In genomic region chrX:38260231-38260630, GRCh38 we compare ENCODE assay signal across 8 cellular contexts. TPM values are rescaled to one million over a fixed set of nuclear protein-coding genes. Genes with fewer than 3 reads are reported as not detected.
DNase-seq lines count a peak whose midpoint lies in the region; ATAC-seq, FAIRE-seq and TF ChIP-seq lines count a peak whose summit lies in the region.

No MANE protein-coding gene starts in this region.

- ATAC-seq in activated T-cell treated with anti-CD3 and anti-CD28 coated beads, Interleukin-2, amount 50 U/mL, for 72 hours (replicated peaks in 1 of 2) = no peak
- ATAC-seq in upper lobe of right lung = peak; percentile 35

- H3K4me1 ChIP-seq in KMS-11 (ENCODE audit: low read depth, poor library complexity, severe bottlenecking) (no peaks in the 10 kb centered on the region), upper lobe of right lung (no peaks in the 10 kb centered on the region)

- peaks cover 14% of the 10 kb centered on the region for H3K27me3 Mint-ChIP-seq in activated T-cell treated with anti-CD3 and anti-CD28 coated beads, Interleukin-2, amount 50 U/mL, for 72 hours (ENCODE audit: low read depth)

- H4K20me1 ChIP-seq in KMS-11 (ENCODE audit: insufficient read depth) = no peaks in the 10 kb centered on the region

- H3K4me1 Mint-ChIP-seq in activated T-cell treated with anti-CD3 and anti-CD28 coated beads, Interleukin-2, amount 50 U/mL, for 72 hours (ENCODE audit: low read depth) = no peaks in the 10 kb centered on the region

- H3K79me2 ChIP-seq in KMS-11 (ENCODE audit: insufficient read depth, low read depth) = no peaks in the 10 kb centered on the region

- no peak overlapping the region for H3K27ac Mint-ChIP-seq in activated T-cell treated with anti-CD3 and anti-CD28 coated beads, Interleukin-2, amount 50 U/mL, for 72 hours

- H3K36me3 ChIP-seq in KMS-11 (ENCODE audit: insufficient read depth) (no peaks in the 10 kb centered on the region), bronchial epithelial cell (ENCODE audit: control insufficient read depth, insufficient read depth, low read length) (no peaks in the 10 kb centered on the region), upper lobe of right lung (no peaks in the 10 kb centered on the region)

- no peak for FAIRE-seq in bronchial epithelial cell (lab: Jason Lieb, UNC)

- TF ChIP-seq CTCF in KMS-11 (conservative IDR thresholded peaks at IDR 0.05; ENCODE audit: low read depth, low read length) = peak; percentile 48; the same call in 1 of the 2 replicates
- TF ChIP-seq CTCF in bronchial epithelial cell (IDR thresholded peaks at IDR 0.05; ENCODE audit: insufficient read depth, low read length, severe bottlenecking) = peak; percentile 55
- peak; percentile 29 for TF ChIP-seq CTCF in upper lobe of right lung (IDR thresholded peaks at IDR 0.05)

- no peak overlapping the region for H3K4me3 Mint-ChIP-seq in activated T-cell treated with anti-CD3 and anti-CD28 coated beads, Interleukin-2, amount 50 U/mL, for 72 hours

- peak; percentile 1 to 2 for DNase-seq in activated T-cell treated with anti-CD3 and anti-CD28 coated beads, Interleukin-2, amount 50 U/mL, for 72 hours
- DNase-seq in activated T-cell treated with anti-CD3 and anti-CD28 coated beads for 4 hours = no peak
- peak; percentile 29 for DNase-seq in bronchial epithelial cell (ENCODE audit: low read depth)
- DNase-seq in upper lobe of right lung = no peak
- DNase-seq in activated CD8-positive, alpha-beta memory T cell treated with anti-CD3 and anti-CD28 coated beads, Interleukin-2, amount 50 U/mL, for 4 hours = no peak
- no peak for DNase-seq in activated T-cell treated with anti-CD3 and anti-CD28 coated beads, Interleukin-2, amount 50 U/mL, for 1 hour
- DNase-seq in T1000 (lab: John Stamatoyannopoulos, UW) = no peak

- H3K36me3 Mint-ChIP-seq in activated T-cell treated with anti-CD3 and anti-CD28 coated beads, Interleukin-2, amount 50 U/mL, for 72 hours (ENCODE audit: insufficient read depth in 2 of 2) = no peaks in the 10 kb centered on the region

- no peaks in the 10 kb centered on the region for H3K9me3 Mint-ChIP-seq in activated T-cell treated with anti-CD3 and anti-CD28 coated beads, Interleukin-2, amount 50 U/mL, for 72 hours

- H3K9ac ChIP-seq in KMS-11 = no peak overlapping the region

- H3K9me3 ChIP-seq in upper lobe of right lung = no peaks in the 10 kb centered on the region

- H3K4me3 ChIP-seq in KMS-11 (IDR thresholded peaks at IDR 0.05; ENCODE audit: insufficient read depth, low read depth, low read length) = no peak overlapping the region
- no peak overlapping the region for H3K4me3 ChIP-seq in bronchial epithelial cell (ENCODE audit: low read depth, low read length)
- H3K4me3 ChIP-seq in upper lobe of right lung = no peak overlapping the region

- H3K27ac ChIP-seq in KMS-11 (no peak overlapping the region), upper lobe of right lung (no peak overlapping the region)

- intact Hi-C loops in upper lobe of right lung (cut with DNase I) = no loop called here

- no peak overlapping the region for H2AFZ ChIP-seq in KMS-11 (ENCODE audit: low read depth)

- no peak overlapping the region for H3K4me2 ChIP-seq in KMS-11

- H3K27me3 ChIP-seq in KMS-11 (ENCODE audit: insufficient read depth, low read depth) = no peaks in the 10 kb centered on the region
- no peaks in the 10 kb centered on the region for H3K27me3 ChIP-seq in bronchial epithelial cell (ENCODE audit: control insufficient read depth, insufficient read depth, low read length)
- H3K27me3 ChIP-seq in upper lobe of right lung = no peaks in the 10 kb centered on the region

RNA-seq across cellular contexts. Expression of gene SRPX, which starts 39.6 kb away (rescaled TPM):
- total RNA-seq in activated T-cell treated with anti-CD3 and anti-CD28 coated beads, Interleukin-2, amount 50 U/mL, for 72 hours = not detected
- total RNA-seq in bronchial epithelial cell (2.4 and 3.7 TPM in 2 replicates), upper lobe of right lung (56.7 TPM)

Comparison
In these comparisons a context has a peak if more than half of its experiments do, and no peak if none do; other contexts are left out.
1. DNase-seq: peak in activated T-cell treated with anti-CD3 and anti-CD28 coated beads, Interleukin-2, amount 50 U/mL, for 72 hours (2 of 2) and bronchial epithelial cell (single experiment); none in activated T-cell treated with anti-CD3 and anti-CD28 coated beads for 4 hours (single experiment), upper lobe of right lung (single experiment), activated CD8-positive, alpha-beta memory T cell treated with anti-CD3 and anti-CD28 coated beads, Interleukin-2, amount 50 U/mL, for 4 hours (single experiment), activated T-cell treated with anti-CD3 and anti-CD28 coated beads, Interleukin-2, amount 50 U/mL, for 1 hour (single experiment) and T1000 (single experiment).
2. RNA of gene SRPX, which starts 39.6 kb away (total RNA-seq): 56.7 TPM in upper lobe of right lung (single experiment); 2.4 to 3.7 TPM in bronchial epithelial cell and not detected in activated T-cell treated with anti-CD3 and anti-CD28 coated beads, Interleukin-2, amount 50 U/mL, for 72 hours; every median in the first group is over 10 times any median in the second.
3. Peak in every context shown above with its lines, with median percentiles within 50 percentile points of each other: CTCF ChIP-seq.